ENCODE assay signal across 8 cellular contexts in the genomic region with DNA sequence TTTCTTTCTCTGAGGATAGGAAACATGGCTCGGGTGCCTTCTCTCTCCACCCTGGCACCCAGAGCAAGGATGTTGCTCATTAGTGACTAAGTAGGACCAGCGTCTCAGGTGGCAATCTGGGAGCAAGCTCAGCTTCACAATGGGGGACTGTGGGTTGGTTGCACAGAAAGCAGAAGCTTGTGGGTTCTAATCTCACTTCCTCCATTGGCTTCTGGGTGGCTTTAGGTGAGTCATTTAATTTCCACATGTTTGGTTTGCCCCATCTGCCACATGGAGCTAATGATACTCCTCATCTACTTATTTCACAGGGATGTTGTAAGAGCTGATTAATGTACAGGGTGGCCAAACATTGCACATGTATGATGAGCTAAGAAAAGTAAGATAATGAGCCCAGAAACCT. TPM values are rescaled to one million over a fixed set of nuclear protein-coding genes. Genes with fewer than 3 reads are reported as not detected.
DNase-seq lines count a peak whose midpoint lies in the region; ATAC-seq, FAIRE-seq and TF ChIP-seq lines count a peak whose summit lies in the region.

No MANE protein-coding gene starts in this region.

- H3K27ac ChIP-seq in keratinocyte (ENCODE audit: control insufficient read depth, insufficient read depth, low read length), result no peak overlapping the region
- H3K27ac ChIP-seq in effector memory CD4-positive, alpha-beta T cell (ENCODE audit: insufficient read depth, low read length, poor library complexity, severe bottlenecking), result no peak overlapping the region

- no peak overlapping the region for H3K9ac ChIP-seq in keratinocyte (ENCODE audit: control insufficient read depth, extremely low read depth, insufficient read depth, low read length)

- TF ChIP-seq POLR2A in GM15510 (IDR thresholded peaks at IDR 0.05; ENCODE audit: borderline replicate concordance, extremely low read depth, insufficient read length), result peak; percentile 24

- H3K4me2 ChIP-seq in keratinocyte (ENCODE audit: control insufficient read depth, extremely low read depth, insufficient read depth, low read depth, low read length), result no peak overlapping the region

- H3K27me3 Mint-ChIP-seq in endothelial cell (ENCODE audit: unreplicated experiment), result no peaks in the 10 kb centered on the region

- no peak overlapping the region for H2AFZ ChIP-seq in keratinocyte (ENCODE audit: control insufficient read depth, low read length)

- no peaks in the 10 kb centered on the region for H4K20me1 ChIP-seq in keratinocyte (ENCODE audit: control insufficient read depth, extremely low read depth, insufficient read depth, low read length)

- DNase-seq in HT1080 (ENCODE audit: low read depth) (peak; percentile 96), keratinocyte (ENCODE audit: low read depth, low spot score) (peak; percentile 50), NCI-H187 treated with DMSO at 0.1 percent for 48 hours (lab: John Stamatoyannopoulos, UW) (no peak), endothelial cell (ENCODE audit: low spot score) (no peak)
- DNase-seq in activated CD4-positive, alpha-beta T cell treated with anti-CD3 and anti-CD28 coated beads, Interleukin-2, amount 50 U/mL, for 4 hours, result peak; percentile 8 to 10
- no peak for DNase-seq in effector memory CD4-positive, alpha-beta T cell

- H3K36me3 Mint-ChIP-seq in endothelial cell (ENCODE audit: low read depth, unreplicated experiment), result no peaks in the 10 kb centered on the region

- dilution Hi-C loops in keratinocyte (cut with MboI; ENCODE audit: extremely low pct_ligation_motif_present, low sequenced_read_pairs), result no loop called here

- peak; percentile 69 for FAIRE-seq in keratinocyte (lab: Jason Lieb, UNC)

- H3K27me3 ChIP-seq in keratinocyte (ENCODE audit: control insufficient read depth, extremely low read depth, insufficient read depth, low read length), result no peaks in the 10 kb centered on the region
- no peaks in the 10 kb centered on the region for H3K27me3 ChIP-seq in effector memory CD4-positive, alpha-beta T cell (replicated peaks; ENCODE audit: control insufficient read depth, insufficient read depth, low read length, poor library complexity, severe bottlenecking)

- H3K4me1 Mint-ChIP-seq in endothelial cell (ENCODE audit: unreplicated experiment), result no peaks in the 10 kb centered on the region

- TF ChIP-seq CTCF in keratinocyte (optimal IDR thresholded peaks at IDR 0.05 in 1 of 3, IDR thresholded peaks at IDR 0.05 in 1 of 3, conservative IDR thresholded peaks at IDR 0.05 in 1 of 3; ENCODE audit: extremely low read depth in 1 of 3, insufficient read depth in 2 of 3, low read length in 3 of 3), result no peak
- TF ChIP-seq CTCF in endothelial cell (IDR thresholded peaks at IDR 0.05; ENCODE audit: unreplicated experiment), result no peak

- H3K4me1 ChIP-seq in keratinocyte (ENCODE audit: control insufficient read depth, extremely low read depth, insufficient read depth, low read length), result peaks cover 4% of the 10 kb centered on the region
- H3K4me1 ChIP-seq in effector memory CD4-positive, alpha-beta T cell (ENCODE audit: control insufficient read depth, insufficient read depth, low read length, poor library complexity, severe bottlenecking), result no peaks in the 10 kb centered on the region

- no peaks in the 10 kb centered on the region for H3K79me2 ChIP-seq in keratinocyte (ENCODE audit: control insufficient read depth, insufficient read depth, low read length)

- H3K9me3 Mint-ChIP-seq in endothelial cell (ENCODE audit: unreplicated experiment), result no peaks in the 10 kb centered on the region

- H3K4me3 ChIP-seq in keratinocyte (ENCODE audit: control insufficient read depth in 2 of 3, extremely low read depth in 1 of 3, insufficient read depth in 2 of 3, low read depth in 1 of 3, low read length in 3 of 3), result no peak overlapping the region
- no peak overlapping the region for H3K4me3 ChIP-seq in effector memory CD4-positive, alpha-beta T cell (ENCODE audit: insufficient read depth, low read depth, low read length, poor library complexity, severe bottlenecking)

- no peaks in the 10 kb centered on the region for H3K36me3 ChIP-seq in keratinocyte (ENCODE audit: control insufficient read depth in 2 of 2, extremely low read depth in 1 of 2, insufficient read depth in 2 of 2, low read length in 2 of 2)
- no peaks in the 10 kb centered on the region for H3K36me3 ChIP-seq in effector memory CD4-positive, alpha-beta T cell (ENCODE audit: control insufficient read depth, insufficient read depth, low read length)

- H3K9me1 ChIP-seq in keratinocyte (ENCODE audit: control insufficient read depth, extremely low read depth, insufficient read depth, low read length), result no peaks in the 10 kb centered on the region

- H3K9me3 ChIP-seq in keratinocyte (ENCODE audit: control insufficient read depth, low read depth, low read length), result no peaks in the 10 kb centered on the region
- no peaks in the 10 kb centered on the region for H3K9me3 ChIP-seq in effector memory CD4-positive, alpha-beta T cell (ENCODE audit: control insufficient read depth, low read length)

- H3K27ac Mint-ChIP-seq in endothelial cell (ENCODE audit: unreplicated experiment), result no peak overlapping the region

- peak; percentile 88 for ATAC-seq in GM21576 (IDR thresholded peaks at IDR 0.05; ENCODE audit: unreplicated experiment)

- no peak overlapping the region for H3K4me3 Mint-ChIP-seq in endothelial cell (ENCODE audit: unreplicated experiment)

RNA-seq across cellular contexts. Expression of a gene that starts 54.8 kb away (rescaled TPM):
- total RNA-seq in HT1080 (2014; rRNA removed; shearing (Covaris generic)), result 19.4 and 32.4 TPM in 2 replicates
- polyA plus RNA-seq in HT1080 (2015; cell fraction: cytosol; rRNA removed), result 79.7 and 87.3 TPM in 2 replicates
- polyA plus RNA-seq in HT1080 (2015; cell fraction: nucleus; rRNA removed), result 71.7 and 86.0 TPM in 2 replicates
- 12.8 to 25.0 TPM (median 24.6 TPM) in 3 replicates for polyA plus RNA-seq in keratinocyte
- 43.4 TPM for polyA plus RNA-seq in keratinocyte (2011; ENCODE audit: low read depth)
- 16.5 and 25.9 TPM in 2 replicates for polyA plus RNA-seq in keratinocyte (2011; cell fraction: cytosol; rRNA removed)
- 33.3 and 42.7 TPM in 2 replicates for polyA plus RNA-seq in keratinocyte (2011; cell fraction: nucleus; rRNA removed)
- 29.6 and 55.2 TPM in 2 replicates for polyA plus RNA-seq in keratinocyte (2012; ENCODE audit: low replicate concordance)
- polyA minus RNA-seq in keratinocyte, result 6.2 to 20.7 TPM (median 14.2 TPM) in 3 replicates
- polyA minus RNA-seq in keratinocyte (2011; cell fraction: cytosol; rRNA and poly(A)+ RNA removed), result 21.9 TPM
- polyA minus RNA-seq in keratinocyte (2011; cell fraction: nucleus; rRNA and poly(A)+ RNA removed), result 12.5 and 18.5 TPM in 2 replicates
- total RNA-seq in endothelial cell (ENCODE audit: unreplicated experiment), result 59.3 TPM

Comparison
In these comparisons a context has a peak if more than half of its experiments do, and no peak if none do; other contexts are left out.
1. DNase-seq: peak in HT1080 (single experiment), activated CD4-positive, alpha-beta T cell treated with anti-CD3 and anti-CD28 coated beads, Interleukin-2, amount 50 U/mL, for 4 hours (2 of 2) and keratinocyte (single experiment); none in NCI-H187 treated with DMSO at 0.1 percent for 48 hours (single experiment), endothelial cell (single experiment) and effector memory CD4-positive, alpha-beta T cell (0 of 3).